ENCODE assay signal across 1 cellular context in the genomic region with DNA sequence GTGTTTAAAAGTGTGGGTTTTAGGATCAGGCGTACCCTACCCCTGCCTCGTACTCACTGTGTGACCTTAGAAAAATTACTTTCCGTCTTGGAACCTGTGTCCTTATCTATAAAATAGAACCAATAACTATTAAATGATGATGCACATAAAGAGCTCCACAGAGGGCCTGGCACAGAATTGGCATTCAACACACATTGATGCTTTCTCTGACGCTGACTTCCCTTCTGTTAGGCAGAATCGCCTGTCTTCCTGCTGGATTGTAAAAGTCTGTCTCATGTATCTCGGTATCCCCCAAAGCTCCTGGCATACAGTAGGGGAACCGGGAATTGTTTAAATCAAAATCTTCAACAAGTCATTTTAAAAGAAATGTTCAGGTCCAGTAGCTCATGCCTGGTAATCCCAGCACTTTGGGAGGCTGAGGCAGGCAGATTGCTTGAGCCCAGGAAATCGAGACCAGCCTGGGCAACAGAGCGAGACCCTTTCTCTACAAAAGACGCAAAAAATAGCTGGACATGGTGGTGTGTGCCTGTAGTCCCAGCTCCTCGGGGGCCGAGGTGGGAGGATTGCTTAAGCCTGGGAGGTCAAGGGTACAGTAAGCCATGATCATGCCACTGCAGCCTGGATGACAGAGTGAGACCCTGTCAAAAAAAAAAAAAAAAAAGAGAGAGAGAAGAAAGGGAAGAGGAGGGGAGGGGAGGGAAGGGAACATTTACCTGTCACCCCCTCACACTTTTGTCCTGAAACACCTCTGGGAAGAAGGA.
TF ChIP-seq lines count a peak whose summit lies in the region.

No MANE protein-coding gene starts in this region.

TF ChIP-seq in A549, 52 proteins besides CTCF, POLR2A, EP300 and RAD21 (continued from another document):
- no peak for TF ChIP-seq FOSL2 (IDR thresholded peaks at IDR 0.05)
- TF ChIP-seq FOSL2 (CRISPR knock-in tag; IDR thresholded peaks at IDR 0.05), result no peak
- no peak for TF ChIP-seq ZNF302 (CRISPR knock-in tag; IDR thresholded peaks at IDR 0.05)
